In the genomic region with DNA sequence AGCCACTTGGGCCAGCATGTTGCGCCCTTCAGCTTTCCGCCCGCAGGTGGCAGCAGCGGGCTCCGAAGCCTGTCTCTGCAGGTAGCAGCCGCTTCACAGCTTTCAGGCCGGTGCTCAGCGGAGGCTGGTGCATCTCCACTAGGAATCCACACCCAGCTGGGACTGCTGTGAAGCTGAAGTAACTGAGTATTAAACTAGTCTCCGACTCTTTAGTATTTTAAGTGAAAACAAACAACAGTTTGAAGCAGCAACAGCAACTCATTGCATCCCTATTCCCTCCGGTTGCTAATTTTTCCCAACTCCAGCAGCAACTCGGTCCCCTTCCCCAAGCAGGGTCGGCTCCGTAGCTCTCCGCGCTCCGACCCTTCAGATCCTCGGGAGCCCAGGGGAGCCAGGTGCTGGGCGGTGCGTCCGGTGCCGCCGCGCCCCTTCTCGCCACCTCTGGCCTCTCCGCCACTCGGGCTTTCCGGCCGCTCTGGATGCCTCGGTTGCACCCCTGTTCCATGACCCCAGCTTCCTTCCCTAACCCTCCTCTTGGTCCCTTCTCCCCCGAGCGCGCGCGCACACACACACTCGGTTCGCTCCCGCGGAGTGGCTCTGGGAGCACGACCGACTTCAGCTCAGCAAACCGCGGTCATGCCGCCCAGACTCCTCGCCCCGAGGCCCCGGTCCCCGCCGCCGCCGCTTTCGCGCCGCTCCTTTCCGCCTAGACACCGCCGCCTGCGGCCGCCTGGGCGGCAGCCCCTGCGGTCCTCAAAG, we compare ENCODE assay signal across 8 cellular contexts. TPM values are rescaled to one million over a fixed set of nuclear protein-coding genes. Genes with fewer than 3 reads are reported as not detected.
DNase-seq lines count a peak whose midpoint lies in the region; ATAC-seq, FAIRE-seq and TF ChIP-seq lines count a peak whose summit lies in the region.

No MANE protein-coding gene starts in this region.

- H3K9me3 ChIP-seq in WERI-Rb-1 (ENCODE audit: severe bottlenecking) (no peaks in the 10 kb centered on the region), keratinocyte (ENCODE audit: control insufficient read depth, low read depth, low read length) (no peaks in the 10 kb centered on the region), spleen (no peaks in the 10 kb centered on the region)

- peak overlapping the region; percentile 68 for H2AFZ ChIP-seq in keratinocyte (ENCODE audit: control insufficient read depth, low read length)

- dilution Hi-C loops in keratinocyte (cut with MboI; ENCODE audit: extremely low pct_ligation_motif_present, low sequenced_read_pairs), result no loop called here

- POLR2A ChIA-PET in AG04449 (lab: Yijun Ruan, JAX), result no interaction called here

- H3K4me3 ChIP-seq in AG04449 (ENCODE audit: low read depth, low read length), result peak overlapping the region; percentile 42
- peak overlapping the region; percentile 70 for H3K4me3 ChIP-seq in WERI-Rb-1 (ENCODE audit: low read depth, low read length)
- H3K4me3 ChIP-seq in keratinocyte (ENCODE audit: control insufficient read depth in 2 of 3, extremely low read depth in 1 of 3, insufficient read depth in 2 of 3, low read depth in 1 of 3, low read length in 3 of 3), result peak overlapping the region; percentile 28 to 75 (median 59)
- peak overlapping the region; percentile 36 to 72 (median 52) for H3K4me3 ChIP-seq in spleen

- peaks cover 6% of the 10 kb centered on the region for H3K27me3 ChIP-seq in WERI-Rb-1 (ENCODE audit: insufficient read depth, low read depth, severe bottlenecking)
- H3K27me3 ChIP-seq in keratinocyte (ENCODE audit: control insufficient read depth, extremely low read depth, insufficient read depth, low read length), result peaks cover 27% of the 10 kb centered on the region
- H3K27me3 ChIP-seq in spleen (replicated peaks in 1 of 7), result peaks cover 0 to 63% (median 23%) of the 10 kb centered on the region in 7 donors

- intact Hi-C loops in spleen (cut with DNase I; ENCODE audit: low total_unique reads), result no loop called here

- H3K4me1 ChIP-seq in keratinocyte (ENCODE audit: control insufficient read depth, extremely low read depth, insufficient read depth, low read length) (peaks cover 4% of the 10 kb centered on the region), spleen (peaks cover 7 to 21% (median 16%) of the 10 kb centered on the region in 6 donors)

- no peaks in the 10 kb centered on the region for H4K20me1 ChIP-seq in keratinocyte (ENCODE audit: control insufficient read depth, extremely low read depth, insufficient read depth, low read length)

- FAIRE-seq in keratinocyte (lab: Jason Lieb, UNC), result peak; percentile 90

- CTCF ChIA-PET in AG04449 (lab: Yijun Ruan, JAX), result interaction anchor here (0.7 to 2.7 kb wide), 14 partner anchors 10 to 1054 kb away, joined by 3 to 52 read pairs (median 4); no protein-coding TSS in a partner anchor

- H3K9ac ChIP-seq in keratinocyte (ENCODE audit: control insufficient read depth, extremely low read depth, insufficient read depth, low read length), result no peak overlapping the region

- H3K27ac ChIP-seq in WERI-Rb-1 (no peak overlapping the region), keratinocyte (ENCODE audit: control insufficient read depth, insufficient read depth, low read length) (no peak overlapping the region), spleen (no peak overlapping the region)

- H3K9me1 ChIP-seq in keratinocyte (ENCODE audit: control insufficient read depth, extremely low read depth, insufficient read depth, low read length), result no peaks in the 10 kb centered on the region

- H3K36me3 ChIP-seq in WERI-Rb-1 (no peaks in the 10 kb centered on the region), keratinocyte (ENCODE audit: control insufficient read depth in 2 of 2, extremely low read depth in 1 of 2, insufficient read depth in 2 of 2, low read length in 2 of 2) (no peaks in the 10 kb centered on the region), spleen (no peaks in the 10 kb centered on the region)

- DNase-seq in AG04449 (ENCODE audit: low read depth, low spot score) (peak; percentile 9), NCI-H2107 treated with DMSO at 0.1 percent for 48 hours (lab: John Stamatoyannopoulos, UW; ENCODE audit: unreplicated experiment) (peak; percentile 86), WERI-Rb-1 (peak; percentile 85), cerebellar nuclear complex (lab: John Stamatoyannopoulos, UW) (peak; percentile 30 to 78), keratinocyte (ENCODE audit: low read depth, low spot score) (peak; percentile 38), spleen (peak; percentile 93)

- ATAC-seq in GM18861 (IDR thresholded peaks at IDR 0.05; ENCODE audit: unreplicated experiment) (peak; percentile 96), HG03097 (IDR thresholded peaks at IDR 0.05; ENCODE audit: low FRiP score, unreplicated experiment) (peak; percentile 96)

- H3K4me2 ChIP-seq in keratinocyte (ENCODE audit: control insufficient read depth, extremely low read depth, insufficient read depth, low read depth, low read length), result peak overlapping the region; percentile 85

- H3K79me2 ChIP-seq in keratinocyte (ENCODE audit: control insufficient read depth, insufficient read depth, low read length), result no peaks in the 10 kb centered on the region

- TF ChIP-seq POLR2A in spleen (IDR thresholded peaks at IDR 0.05), result no peak

- TF ChIP-seq CTCF in AG04449 (IDR thresholded peaks at IDR 0.05; ENCODE audit: insufficient read depth, low read length, missing control alignments) (peak; percentile 94), WERI-Rb-1 (IDR thresholded peaks at IDR 0.05; ENCODE audit: low read depth, low read length) (peak; percentile 91), keratinocyte (optimal IDR thresholded peaks at IDR 0.05 in 1 of 3, IDR thresholded peaks at IDR 0.05 in 1 of 3, conservative IDR thresholded peaks at IDR 0.05 in 1 of 3; ENCODE audit: extremely low read depth in 1 of 3, insufficient read depth in 2 of 3, low read length in 3 of 3) (peak; percentile 90 to 94 (median 92)), spleen (IDR thresholded peaks at IDR 0.05 in 8 of 11, conservative IDR thresholded peaks at IDR 0.05 in 3 of 11) (peak in 10 of 11 experiments; percentile 10 to 89 (median 74))

- whole genome bisulfite sequencing in spleen, 5 donors, result 0 to 2% (median 1%) methylated on average over 49 to 60 of the region's 60 CpGs

RNA-seq across cellular contexts. Expression of a gene that starts 0.8 kb away (rescaled TPM):
- polyA plus RNA-seq in keratinocyte (0.13 TPM in 1 of 3 replicates, not detected in the others), spleen (under 1 TPM; 0.13 to 0.17 (median 0.14) TPM)
- polyA plus RNA-seq in keratinocyte (2011; ENCODE audit: low read depth), result not detected
- not detected in 2 replicates for polyA plus RNA-seq in keratinocyte (2011; cell fraction: cytosol; rRNA removed)
- polyA plus RNA-seq in keratinocyte (2011; cell fraction: nucleus; rRNA removed), result not detected in 2 replicates
- 0.03 and 0.08 TPM in 2 replicates for polyA plus RNA-seq in keratinocyte (2012; ENCODE audit: low replicate concordance)
- not detected in 3 replicates for polyA minus RNA-seq in keratinocyte
- not detected for polyA minus RNA-seq in keratinocyte (2011; cell fraction: cytosol; rRNA and poly(A)+ RNA removed)
- not detected in 2 replicates for polyA minus RNA-seq in keratinocyte (2011; cell fraction: nucleus; rRNA and poly(A)+ RNA removed)
- under 1 TPM in 3 of 7 donors, not detected in 4; 0.19 to 0.51 (median 0.23) TPM for total RNA-seq in spleen

Comparison
In these comparisons a context has a peak if more than half of its experiments do, and no peak if none do; other contexts are left out.
1. DNase-seq: peak in every context shown above with its lines; median percentile 93 in spleen; 86 in NCI-H2107 treated with DMSO at 0.1 percent for 48 hours; 85 in WERI-Rb-1; 54 in cerebellar nuclear complex; 38 in keratinocyte; 9 in AG04449.